In genomic region chr15:83066761-83067637, GRCh38 we compare ENCODE assay signal across 9 cellular contexts. TPM values are rescaled to one million over a fixed set of nuclear protein-coding genes. Genes with fewer than 3 reads are reported as not detected.
A peak's percentile ranks its signal among the peaks of the same experiment; 100 is the strongest.
DNase-seq lines count a peak whose midpoint lies in the region; ATAC-seq, FAIRE-seq and TF ChIP-seq lines count a peak whose summit lies in the region.
"Had no signal": no experiment of that assay in that cellular context is flagged by ENCODE, and none has a peak within 500 bp of the region (broad histone marks: within the 10 kb centered on the region; RNA-seq: fewer than 3 reads in every experiment).

Gene BTBD1, minus strand, starts transcription at chr15:83067252. Its CDS starts 101 bp downstream, at chr15:83067151.

- DNase-seq in AG08396 (ENCODE audit: low spot score) (peak; percentile 98), NCI-H2227 (lab: John Stamatoyannopoulos, UW; ENCODE audit: unreplicated experiment) (peak; percentile 93), keratinocyte (ENCODE audit: low read depth, low spot score) (peak; percentile 72)
- DNase-seq in activated CD4-positive, CD25-positive, alpha-beta regulatory T cell treated with anti-CD3 and anti-CD28 coated beads, Interleukin-2, amount 50 U/mL, for 16 hours (ENCODE audit: low read depth, low spot score) = peak; percentile 51
- peak; percentile 75 for DNase-seq in central memory CD4-positive, alpha-beta T cell
- DNase-seq in stimulated activated CD4-positive, alpha-beta T cell treated with anti-CD3 and anti-CD28 coated beads, Interleukin-12 subunit alpha, Interleukin-12 subunit beta, amount 100 ng/mL, for 48 hours (ENCODE audit: low read depth in 2 of 3, low spot score in 1 of 3) = peak; percentile 82 to 89 (median 88)

- peak; percentile 58 for ATAC-seq in GM18870 (IDR thresholded peaks at IDR 0.05; ENCODE audit: unreplicated experiment)
- peak; percentile 90 for ATAC-seq in HG03108 (IDR thresholded peaks at IDR 0.05; ENCODE audit: unreplicated experiment)

- FAIRE-seq in keratinocyte (lab: Jason Lieb, UNC) = no peak
- FAIRE-seq: endometrium had no signal

- peaks cover 30% of the 10 kb centered on the region for H3K4me1 ChIP-seq in keratinocyte (ENCODE audit: control insufficient read depth, extremely low read depth, insufficient read depth, low read length)

- no peak for TF ChIP-seq CTCF in keratinocyte (optimal IDR thresholded peaks at IDR 0.05 in 1 of 3, IDR thresholded peaks at IDR 0.05 in 1 of 3, conservative IDR thresholded peaks at IDR 0.05 in 1 of 3; ENCODE audit: extremely low read depth in 1 of 3, insufficient read depth in 2 of 3, low read length in 3 of 3)

- H3K9me3 ChIP-seq in keratinocyte (ENCODE audit: control insufficient read depth, low read depth, low read length) = no peaks in the 10 kb centered on the region

- H3K27ac ChIP-seq in keratinocyte (ENCODE audit: control insufficient read depth, insufficient read depth, low read length) = peak within 1 kb of the TSS; percentile 85

- no peaks in the 10 kb centered on the region for H3K27me3 ChIP-seq in keratinocyte (ENCODE audit: control insufficient read depth, extremely low read depth, insufficient read depth, low read length)

- H3K4me2 ChIP-seq in keratinocyte (ENCODE audit: control insufficient read depth, extremely low read depth, insufficient read depth, low read depth, low read length) = peak within 1 kb of the TSS; percentile 100

- peaks cover 9% of the 10 kb centered on the region for H4K20me1 ChIP-seq in keratinocyte (ENCODE audit: control insufficient read depth, extremely low read depth, insufficient read depth, low read length)

- H3K9me1 ChIP-seq in keratinocyte (ENCODE audit: control insufficient read depth, extremely low read depth, insufficient read depth, low read length) = peaks cover 6% of the 10 kb centered on the region

- H2AFZ ChIP-seq in keratinocyte (ENCODE audit: control insufficient read depth, low read length) = peak within 1 kb of the TSS; percentile 76

- H3K79me2 ChIP-seq in keratinocyte (ENCODE audit: control insufficient read depth, insufficient read depth, low read length) = peaks cover 48% of the 10 kb centered on the region

- peak within 1 kb of the TSS; percentile 95 for H3K9ac ChIP-seq in keratinocyte (ENCODE audit: control insufficient read depth, extremely low read depth, insufficient read depth, low read length)

- dilution Hi-C loops in keratinocyte (cut with MboI; ENCODE audit: extremely low pct_ligation_motif_present, low sequenced_read_pairs) = no loop called here

- H3K4me3 ChIP-seq in keratinocyte (ENCODE audit: control insufficient read depth in 2 of 3, extremely low read depth in 1 of 3, insufficient read depth in 2 of 3, low read depth in 1 of 3, low read length in 3 of 3) = peak within 1 kb of the TSS; percentile 64 to 98 (median 97)

- peaks cover 0 to 9% of the 10 kb centered on the region in 2 experiments for H3K36me3 ChIP-seq in keratinocyte (ENCODE audit: control insufficient read depth in 2 of 2, extremely low read depth in 1 of 2, insufficient read depth in 2 of 2, low read length in 2 of 2)

RNA-seq across cellular contexts. Expression of gene BTBD1, which starts in this region (rescaled TPM):
- 37.8 to 70.5 TPM (median 58.7 TPM) in 3 replicates for polyA plus RNA-seq in keratinocyte
- 30.1 TPM for polyA plus RNA-seq in keratinocyte (2011; ENCODE audit: low read depth)
- polyA plus RNA-seq in keratinocyte (2011; cell fraction: cytosol; rRNA removed) = 42.4 and 82.9 TPM in 2 replicates
- 32.7 and 39.3 TPM in 2 replicates for polyA plus RNA-seq in keratinocyte (2011; cell fraction: nucleus; rRNA removed)
- polyA plus RNA-seq in keratinocyte (2012; ENCODE audit: low replicate concordance) = 31.3 and 37.9 TPM in 2 replicates
- polyA minus RNA-seq in keratinocyte = 12.1 to 78.3 TPM (median 44.4 TPM) in 3 replicates
- polyA minus RNA-seq in keratinocyte (2011; cell fraction: cytosol; rRNA and poly(A)+ RNA removed) = 69.8 TPM
- 25.6 and 47.0 TPM in 2 replicates for polyA minus RNA-seq in keratinocyte (2011; cell fraction: nucleus; rRNA and poly(A)+ RNA removed)

Comparison
In these comparisons a context has a peak if more than half of its experiments do, and no peak if none do; other contexts are left out.
1. Peak in every context shown above with its lines: DNase-seq, ATAC-seq, H3K4me3 ChIP-seq and H3K27ac ChIP-seq.